Comparison of ENCODE assay signal across 10 cellular contexts in genomic region chr19:5480427-5480836, GRCh38. TPM values are rescaled to one million over a fixed set of nuclear protein-coding genes. Genes with fewer than 3 reads are reported as not detected.
DNase-seq lines count a peak whose midpoint lies in the region; ATAC-seq and TF ChIP-seq lines count a peak whose summit lies in the region.
"Had no signal": no experiment of that assay in that cellular context is flagged by ENCODE, and none has a peak within 500 bp of the region (broad histone marks: within the 10 kb centered on the region; RNA-seq: fewer than 3 reads in every experiment).

No MANE protein-coding gene starts in this region.

- H3K9me3 Mint-ChIP-seq in activated CD4-positive, alpha-beta T cell treated with anti-CD3 and anti-CD28 coated beads, Interleukin-2, amount 10 ng/mL, durations not matched to agents 24 days and 14 days: peaks cover 3% of the 10 kb centered on the region

- TF ChIP-seq CTCF in BJ (IDR thresholded peaks at IDR 0.05; ENCODE audit: insufficient read depth, low read depth, low read length) (peak; percentile 38; the same call in 1 of the 2 replicates), fibroblast of pulmonary artery (IDR thresholded peaks at IDR 0.05; ENCODE audit: low read length, missing control alignments) (peak; percentile 48)

- H3K36me3 Mint-ChIP-seq in activated CD4-positive, alpha-beta T cell treated with anti-CD3 and anti-CD28 coated beads, Interleukin-2, amount 10 ng/mL, durations not matched to agents 24 days and 14 days (ENCODE audit: low read depth): no peaks in the 10 kb centered on the region

- peaks cover 12% of the 10 kb centered on the region for H3K27me3 Mint-ChIP-seq in activated CD4-positive, alpha-beta T cell treated with anti-CD3 and anti-CD28 coated beads, Interleukin-2, amount 10 ng/mL, durations not matched to agents 24 days and 14 days

- no peak overlapping the region for H3K4me3 Mint-ChIP-seq in activated CD4-positive, alpha-beta T cell treated with anti-CD3 and anti-CD28 coated beads, Interleukin-2, amount 10 ng/mL, durations not matched to agents 24 days and 14 days

- no peaks in the 10 kb centered on the region for H3K36me3 ChIP-seq in BJ (ENCODE audit: control insufficient read depth, insufficient read depth, low read length)

- POLR2A ChIA-PET in BJ (lab: Charles Lee): no interaction called here

- no peak for ATAC-seq in GM19324 (IDR thresholded peaks at IDR 0.05; ENCODE audit: low FRiP score, unreplicated experiment)
- ATAC-seq in HG03039 (IDR thresholded peaks at IDR 0.05; ENCODE audit: unreplicated experiment): no peak

- peaks cover 20% of the 10 kb centered on the region for H3K27me3 ChIP-seq in BJ (ENCODE audit: control insufficient read depth, insufficient read depth, low read length)

- CTCF ChIA-PET in BJ (lab: Yijun Ruan, JAX): no interaction called here

- intact Hi-C loops in activated CD4-positive, alpha-beta T cell treated with anti-CD3 and anti-CD28 coated beads, Interleukin-2, amount 10 ng/mL, durations not matched to agents 24 days and 14 days (cut with micrococcal nuclease): no loop called here

- H3K27ac Mint-ChIP-seq in activated CD4-positive, alpha-beta T cell treated with anti-CD3 and anti-CD28 coated beads, Interleukin-2, amount 10 ng/mL, durations not matched to agents 24 days and 14 days: no peak overlapping the region

- H3K4me3 ChIP-seq in BJ (ENCODE audit: low read depth, low read length) (no peak overlapping the region), fibroblast of pulmonary artery (replicated peaks; ENCODE audit: low read depth, low read length) (no peak overlapping the region)

- no peaks in the 10 kb centered on the region for H3K4me1 Mint-ChIP-seq in activated CD4-positive, alpha-beta T cell treated with anti-CD3 and anti-CD28 coated beads, Interleukin-2, amount 10 ng/mL, durations not matched to agents 24 days and 14 days

- DNase-seq in BJ (ENCODE audit: low read depth) (no peak), HCEC 1CT (peak; percentile 7), fibroblast of pulmonary artery (ENCODE audit: low read depth) (peak; percentile 29), mesenteric fat pad (ENCODE audit: low spot score) (no peak)
- DNase-seq in activated CD4-positive, alpha-beta T cell treated with anti-CD3 and anti-CD28 coated beads, Interleukin-2, amount 10 ng/mL, durations not matched to agents 24 days and 14 days: peak; percentile 62
- peak; percentile 4 to 33 (median 6) for DNase-seq in stimulated activated CD4-positive, alpha-beta T cell treated with anti-CD3 and anti-CD28 coated beads, TNF-alpha, amount 100 ng/mL, for 24 hours (ENCODE audit: low read depth in 3 of 3)

RNA-seq across cellular contexts. Expression of gene ZNRF4, which starts 25.2 kb away (rescaled TPM):
- polyA plus RNA-seq in BJ (2011; rRNA removed): not detected in 2 replicates
- polyA minus RNA-seq in BJ (2011; rRNA and poly(A)+ RNA removed): not detected in 2 replicates
- total RNA-seq in activated CD4-positive, alpha-beta T cell treated with anti-CD3 and anti-CD28 coated beads, Interleukin-2, amount 10 ng/mL, durations not matched to agents 24 days and 14 days: not detected in 2 replicates
- not detected for total RNA-seq in mesenteric fat pad
- total RNA-seq: subcutaneous adipose tissue had no signal
- polyA plus RNA-seq: esophagus had no signal

Comparison
In these comparisons a context has a peak if more than half of its experiments do, and no peak if none do; other contexts are left out.
1. DNase-seq: peak in HCEC 1CT (single experiment), activated CD4-positive, alpha-beta T cell treated with anti-CD3 and anti-CD28 coated beads, Interleukin-2, amount 10 ng/mL, durations not matched to agents 24 days and 14 days (single experiment), fibroblast of pulmonary artery (single experiment) and stimulated activated CD4-positive, alpha-beta T cell treated with anti-CD3 and anti-CD28 coated beads, TNF-alpha, amount 100 ng/mL, for 24 hours (3 of 3); none in BJ (single experiment) and mesenteric fat pad (single experiment).